In genomic region chrX:112380541-112381278, GRCh38 we compare ENCODE assay signal across 15 cellular contexts.
A peak's percentile ranks its signal among the peaks of the same experiment; 100 is the strongest.
DNase-seq lines count a peak whose midpoint lies in the region; ATAC-seq, FAIRE-seq and TF ChIP-seq lines count a peak whose summit lies in the region.
"Had no signal": no experiment of that assay in that cellular context is flagged by ENCODE, and none has a peak within 500 bp of the region (broad histone marks: within the 10 kb centered on the region; RNA-seq: fewer than 3 reads in every experiment).

No MANE protein-coding gene starts in this region.

- DNase-seq in DMS53 (lab: John Stamatoyannopoulos, UW), result peak; percentile 76
- DNase-seq in GM18507 (ENCODE audit: extremely low spot score, insufficient read length, low read depth), result no peak
- peak; percentile 3 for DNase-seq in NCI-H69 (lab: John Stamatoyannopoulos, UW)
- no peak for DNase-seq in nephron progenitor cell
- DNase-seq in NCI-H187 (lab: John Stamatoyannopoulos, UW), result no peak
- DNase-seq in immature natural killer cell, result no peak
- DNase-seq: ACHN; C1 segment of cervical spinal cord; Calu3; CD4-positive, alpha-beta T cell; DMS 273 treated with DMSO at 0.1 percent for 48 hours; GDM1 had no signal

- ATAC-seq in HG03457 (IDR thresholded peaks at IDR 0.05; ENCODE audit: unreplicated experiment), result no peak
- no peak for ATAC-seq in GM18858 (IDR thresholded peaks at IDR 0.05; ENCODE audit: unreplicated experiment)
- ATAC-seq: HCT116 had no signal

- peak; percentile 36 for FAIRE-seq in GM18507 (lab: Jason Lieb, UNC)

- H3K27ac Mint-ChIP-seq in nephron progenitor cell, result peak overlapping the region; percentile 96
- no peak overlapping the region for H3K27ac Mint-ChIP-seq in immature natural killer cell
- H3K27ac Mint-ChIP-seq: CD4-positive, alpha-beta T cell had no signal

- TF ChIP-seq CTCF in nephron progenitor cell (IDR thresholded peaks at IDR 0.05), result no peak

- H3K4me3 Mint-ChIP-seq in nephron progenitor cell, result no peak overlapping the region
- H3K4me3 Mint-ChIP-seq in immature natural killer cell, result no peak overlapping the region
- H3K4me3 Mint-ChIP-seq: CD4-positive, alpha-beta T cell had no signal

- H3K4me1 Mint-ChIP-seq in nephron progenitor cell (peaks cover 5% of the 10 kb centered on the region), immature natural killer cell (no peaks in the 10 kb centered on the region)

- H3K36me3 Mint-ChIP-seq in nephron progenitor cell (ENCODE audit: low read depth) (no peaks in the 10 kb centered on the region), immature natural killer cell (no peaks in the 10 kb centered on the region)

- peaks cover 3% of the 10 kb centered on the region for H3K27me3 Mint-ChIP-seq in nephron progenitor cell (ENCODE audit: low read depth, poor library complexity)
- peaks cover 0 to 2% (median 1%) of the 10 kb centered on the region in 3 donors for H3K27me3 Mint-ChIP-seq in immature natural killer cell (ENCODE audit: low read depth in 3 of 3)
- H3K27me3 Mint-ChIP-seq: CD4-positive, alpha-beta T cell had no signal

- H3K9me3 Mint-ChIP-seq in nephron progenitor cell, result no peaks in the 10 kb centered on the region
- peaks cover 0 to 6% (median 0%) of the 10 kb centered on the region in 6 donors for H3K9me3 Mint-ChIP-seq in immature natural killer cell
- H3K9me3 Mint-ChIP-seq: CD4-positive, alpha-beta T cell had no signal

Comparison
In these comparisons a context has a peak if more than half of its experiments do, and no peak if none do; other contexts are left out.
1. DNase-seq: peak in DMS53 (single experiment) and NCI-H69 (single experiment); none in GM18507 (single experiment), nephron progenitor cell (single experiment), NCI-H187 (0 of 2) and immature natural killer cell (0 of 3).